In genomic region chr2:27049422-27050280, GRCh38 we compare ENCODE assay signal across 8 cellular contexts. TPM values are rescaled to one million over a fixed set of nuclear protein-coding genes. Genes with fewer than 3 reads are reported as not detected.
DNase-seq lines count a peak whose midpoint lies in the region; ATAC-seq and TF ChIP-seq lines count a peak whose summit lies in the region.

No MANE protein-coding gene starts in this region.

- peak overlapping the region; percentile 88 for H3K4me3 ChIP-seq in CD8-positive, alpha-beta memory T cell (ENCODE audit: low read length)
- H3K4me3 ChIP-seq in Karpas-422 (ENCODE audit: low read length) (peak overlapping the region; percentile 89), prostate gland (peak overlapping the region; percentile 97 to 98), uterus (peak overlapping the region; percentile 75 to 96)

- WGBS in prostate gland = 8% methylated on average over 36 of the region's 52 CpGs

- H2AFZ ChIP-seq in Karpas-422 (ENCODE audit: low read length) = peak overlapping the region; percentile 72

- H3K4me1 Mint-ChIP-seq in CD8-positive, alpha-beta memory T cell = peaks cover 23 to 26% (median 24%) of the 10 kb centered on the region in 3 donors

- H3K9ac ChIP-seq in Karpas-422 (ENCODE audit: low read length) = peak overlapping the region; percentile 80

- peaks cover 3 to 17% of the 10 kb centered on the region in 2 donors for H3K27me3 Mint-ChIP-seq in CD8-positive, alpha-beta memory T cell

- no peaks in the 10 kb centered on the region for H3K9me3 ChIP-seq in CD8-positive, alpha-beta memory T cell (ENCODE audit: low read length)
- no peaks in the 10 kb centered on the region for H3K9me3 ChIP-seq in Karpas-422 (ENCODE audit: low read length)
- H3K9me3 ChIP-seq in prostate gland = no peaks in the 10 kb centered on the region
- no peaks in the 10 kb centered on the region for H3K9me3 ChIP-seq in uterus

- peak; percentile 53 to 75 (median 63) for DNase-seq in CD8-positive, alpha-beta memory T cell
- DNase-seq in Karpas-422 (no peak), Right ventricle myocardium inferior (ENCODE audit: missing footprints) (peak; percentile 79), prostate gland (ENCODE audit: low spot score) (peak; percentile 10), uterus (peak in 1 of 2 donors; percentile 48), SKM-1 (lab: John Stamatoyannopoulos, UW; ENCODE audit: unreplicated experiment) (no peak)
- peak; percentile 26 to 57 for DNase-seq in activated T-helper 1 cell treated with anti-CD3 and anti-CD28 coated beads, Interleukin-2, amount 50 U/mL, for 16 hours (ENCODE audit: low read depth in 1 of 2, low spot score in 1 of 2)

- no peak for TF ChIP-seq POLR2A in prostate gland (IDR thresholded peaks at IDR 0.05)
- no peak for TF ChIP-seq POLR2A in uterus (IDR thresholded peaks at IDR 0.05)

- intact Hi-C loops in Right ventricle myocardium inferior (cut with DNase I) = loop anchor here (2.0 kb wide), 2 partner anchors 17 to 21 kb away; partner anchors contain the start of genes OST4 and TMEM214
- intact Hi-C loops in prostate gland (cut with DNase I) = loop anchor here (2.0 kb wide), 1 partner anchor 29 kb away; the partner anchor contains the start of gene EMILIN1
- intact Hi-C loops in uterus (cut with DNase I; ENCODE audit: low total_unique reads) = loop anchor here (2.0 kb wide), 1 partner anchor 29 kb away; the partner anchor contains the start of gene EMILIN1

- POLR2A ChIA-PET in CD8-positive, alpha-beta memory T cell (lab: Charles Lee) = interaction anchor here (1.0 to 4.9 kb wide), 7 partner anchors 17 to 74 kb away, joined by 3 to 58 read pairs (median 15); partner anchors contain the start of genes ABHD1, KHK, OST4 and TMEM214

- H3K9me2 ChIP-seq in Karpas-422 (replicated peaks; ENCODE audit: insufficient read depth, low read length) = no peaks in the 10 kb centered on the region

- no peaks in the 10 kb centered on the region for H3K27me3 ChIP-seq in CD8-positive, alpha-beta memory T cell (ENCODE audit: insufficient read depth, low read length, poor library complexity, severe bottlenecking)
- H3K27me3 ChIP-seq in Karpas-422 (ENCODE audit: low read length) (no peaks in the 10 kb centered on the region), prostate gland (replicated peaks; ENCODE audit: insufficient read depth) (no peaks in the 10 kb centered on the region), uterus (no peaks in the 10 kb centered on the region)

- ATAC-seq in GM21515 (IDR thresholded peaks at IDR 0.05; ENCODE audit: unreplicated experiment) (peak; percentile 22), Right ventricle myocardium inferior (peak; percentile 19)

- peak overlapping the region; percentile 75 for H3K27ac ChIP-seq in CD8-positive, alpha-beta memory T cell (ENCODE audit: low read depth, low read length)
- H3K27ac ChIP-seq in Karpas-422 (ENCODE audit: low read length) = peak overlapping the region; percentile 54
- peak overlapping the region; percentile 85 to 90 for H3K27ac ChIP-seq in prostate gland
- H3K27ac ChIP-seq in uterus = peak overlapping the region; percentile 94 to 100

- peak overlapping the region; percentile 89 for H3K4me2 ChIP-seq in Karpas-422 (ENCODE audit: low read depth, low read length, poor library complexity, severe bottlenecking)

- no peaks in the 10 kb centered on the region for H4K20me1 ChIP-seq in Karpas-422 (ENCODE audit: insufficient read depth, low read depth, low read length)

- H3K27ac Mint-ChIP-seq in CD8-positive, alpha-beta memory T cell = peak overlapping the region; percentile 97 to 100 (median 99)

- CTCF ChIA-PET in CD8-positive, alpha-beta memory T cell (lab: Charles Lee) = interaction anchor here (0.8 to 2.4 kb wide), 11 partner anchors 10 to 216 kb away, joined by 3 to 15 read pairs (median 4); partner anchors contain the start of genes KHK, OST4 and TMEM214

- peaks cover 0 to 10% (median 7%) of the 10 kb centered on the region in 5 donors for H3K9me3 Mint-ChIP-seq in CD8-positive, alpha-beta memory T cell

- H3K36me3 ChIP-seq in CD8-positive, alpha-beta memory T cell (ENCODE audit: insufficient read depth, low read length) = no peaks in the 10 kb centered on the region
- H3K36me3 ChIP-seq in Karpas-422 (ENCODE audit: insufficient read depth, low read length) (no peaks in the 10 kb centered on the region), prostate gland (no peaks in the 10 kb centered on the region), uterus (no peaks in the 10 kb centered on the region)

- H3K36me3 Mint-ChIP-seq in CD8-positive, alpha-beta memory T cell = peaks cover 0 to 26% (median 4%) of the 10 kb centered on the region in 3 donors

- no peak for TF ChIP-seq CTCF in prostate gland (IDR thresholded peaks at IDR 0.05)
- peak in 1 of 4 experiments; percentile 2 for TF ChIP-seq CTCF in uterus (IDR thresholded peaks at IDR 0.05)

- H3K4me3 Mint-ChIP-seq in CD8-positive, alpha-beta memory T cell = peak overlapping the region; percentile 95 to 100 (median 99)

- H3K79me2 ChIP-seq in Karpas-422 (ENCODE audit: low read length) = peaks cover 4% of the 10 kb centered on the region; the same call in 1 of the 2 replicates

- H3K4me1 ChIP-seq in CD8-positive, alpha-beta memory T cell (ENCODE audit: insufficient read depth, low read length) = peaks cover 14% of the 10 kb centered on the region
- H3K4me1 ChIP-seq in Karpas-422 (ENCODE audit: low read length) (peaks cover 27% of the 10 kb centered on the region), prostate gland (replicated peaks) (peaks cover 6% of the 10 kb centered on the region), uterus (peaks cover 0 to 3% of the 10 kb centered on the region in 2 donors)

RNA-seq across cellular contexts. Expression of gene AGBL5, which starts 1.8 kb away (rescaled TPM):
- total RNA-seq in CD8-positive, alpha-beta memory T cell = 10 to 100 TPM; 16.0 to 17.3 TPM
- 11.5 TPM for polyA plus RNA-seq in CD8-positive, alpha-beta memory T cell
- 30.0 and 35.7 TPM in 2 replicates for total RNA-seq in Karpas-422 (2014; rRNA removed; shearing (Covaris generic); ENCODE audit: low replicate concordance)
- total RNA-seq in Right ventricle myocardium inferior (9.9 TPM), prostate gland (10 to 100 TPM; 31.9 to 87.1 TPM), uterus (10 to 100 TPM in 2 of 4 donors, 1 to 10 TPM in 1, under 1 TPM in 1; 0.77 to 26.2 (median 10.8) TPM)

RNA-seq across cellular contexts. Expression of gene TMEM214, which starts 16.9 kb away (rescaled TPM):
- 10 to 100 TPM; 67.6 to 71.7 TPM for total RNA-seq in CD8-positive, alpha-beta memory T cell
- polyA plus RNA-seq in CD8-positive, alpha-beta memory T cell = 36.3 TPM
- 20.8 and 31.8 TPM in 2 replicates for total RNA-seq in Karpas-422 (2014; rRNA removed; shearing (Covaris generic); ENCODE audit: low replicate concordance)
- total RNA-seq in Right ventricle myocardium inferior (32.7 TPM), prostate gland (10 to 100 TPM; 44.5 to 75.9 TPM), uterus (10 to 100 TPM; 16.1 to 96.2 (median 66.5) TPM)

RNA-seq across cellular contexts. Expression of gene OST4, which starts 21.8 kb away (rescaled TPM):
- 100 to 1,000 TPM; 346 to 353 TPM for total RNA-seq in CD8-positive, alpha-beta memory T cell
- 907 TPM for polyA plus RNA-seq in CD8-positive, alpha-beta memory T cell
- 201 and 402 TPM in 2 replicates for total RNA-seq in Karpas-422 (2014; rRNA removed; shearing (Covaris generic); ENCODE audit: low replicate concordance)
- total RNA-seq in Right ventricle myocardium inferior = 411 TPM
- total RNA-seq in prostate gland = 100 to 1,000 TPM; 246 to 317 TPM
- total RNA-seq in uterus = 100 to 1,000 TPM in 3 of 4 donors, 10 to 100 TPM in 1; 76.3 to 387 (median 237) TPM

RNA-seq across cellular contexts. Expression of gene EMILIN1, which starts 28.8 kb away (rescaled TPM):
- under 1 TPM; 0.79 to 0.89 TPM for total RNA-seq in CD8-positive, alpha-beta memory T cell
- 0.85 TPM for polyA plus RNA-seq in CD8-positive, alpha-beta memory T cell
- 0.47 TPM in 1 of 2 replicates, not detected in the other for total RNA-seq in Karpas-422 (2014; rRNA removed; shearing (Covaris generic); ENCODE audit: low replicate concordance)
- 25.8 TPM for total RNA-seq in Right ventricle myocardium inferior
- 100 to 1,000 TPM in 1 of 2 donors, 10 to 100 TPM in 1; 39.8 to 149 TPM for total RNA-seq in prostate gland
- total RNA-seq in uterus = 100 to 1,000 TPM; 107 to 377 (median 224) TPM

RNA-seq across cellular contexts. Expression of gene KHK, which starts 36.9 kb away (rescaled TPM):
- total RNA-seq in CD8-positive, alpha-beta memory T cell = 10 to 100 TPM; 14.5 to 17.8 TPM
- polyA plus RNA-seq in CD8-positive, alpha-beta memory T cell = 6.5 TPM
- total RNA-seq in Karpas-422 (2014; rRNA removed; shearing (Covaris generic); ENCODE audit: low replicate concordance) = 3.5 and 4.1 TPM in 2 replicates
- total RNA-seq in Right ventricle myocardium inferior (4.5 TPM), prostate gland (1 to 10 TPM in 1 of 2 donors, under 1 TPM in 1; 0.91 to 7.0 TPM), uterus (10 to 100 TPM in 1 of 4 donors, 1 to 10 TPM in 3; 1.0 to 21.6 (median 5.4) TPM)

Comparison
In these comparisons a context has a peak if more than half of its experiments do, and no peak if none do; other contexts are left out.
1. DNase-seq: peak in CD8-positive, alpha-beta memory T cell (5 of 5), activated T-helper 1 cell treated with anti-CD3 and anti-CD28 coated beads, Interleukin-2, amount 50 U/mL, for 16 hours (2 of 2), Right ventricle myocardium inferior (single experiment) and prostate gland (single experiment); none in Karpas-422 (single experiment) and SKM-1 (single experiment).
2. Peak in every context shown above with its lines, with median percentiles within 50 percentile points of each other: H3K27ac ChIP-seq and H3K4me3 ChIP-seq.